Comparison of ENCODE assay signal across 8 cellular contexts in the genomic region with DNA sequence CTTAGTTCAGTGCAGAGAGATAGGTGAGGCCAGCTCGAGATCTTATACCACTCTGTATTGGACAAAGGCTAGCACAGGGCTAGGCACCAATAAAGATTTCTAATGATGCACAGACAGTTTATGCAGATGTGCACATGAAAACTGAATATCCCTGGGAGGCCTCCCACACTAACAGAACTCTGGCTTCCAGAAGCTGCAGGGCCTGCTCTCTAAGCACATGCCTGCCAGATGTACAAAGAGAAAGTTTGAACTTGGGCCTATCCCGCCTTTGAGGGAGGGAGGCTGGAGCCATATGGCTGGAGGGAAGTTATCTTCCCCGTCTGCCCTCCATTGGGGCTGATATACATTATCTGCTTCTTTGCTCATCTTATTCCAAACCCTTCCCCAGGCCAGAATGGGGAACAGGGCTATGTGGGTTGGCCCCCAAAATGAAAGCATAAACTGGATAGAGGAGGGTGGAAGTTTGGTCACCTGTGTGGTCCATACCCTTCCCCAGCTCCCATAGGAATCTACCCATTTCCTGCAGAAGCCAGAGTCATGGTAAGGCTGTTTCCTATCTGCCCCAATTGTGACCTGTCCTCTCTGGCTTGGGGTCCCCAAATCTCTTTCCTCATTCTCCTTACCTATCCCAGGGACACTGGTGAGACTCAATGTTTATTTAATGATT. TPM values are rescaled to one million over a fixed set of nuclear protein-coding genes. Genes with fewer than 3 reads are reported as not detected.
DNase-seq lines count a peak whose midpoint lies in the region; ATAC-seq and TF ChIP-seq lines count a peak whose summit lies in the region.

No MANE protein-coding gene starts in this region.

- H3K27ac ChIP-seq in 22Rv1 (peak overlapping the region; percentile 100), H9 (ENCODE audit: insufficient read length, low read depth, low read length) (no peak overlapping the region), mucosa of rectum (ENCODE audit: low read depth in 2 of 2, low read length in 2 of 2) (peak overlapping the region; percentile 95 to 97)

- H3K4me1 Mint-ChIP-seq in H9, result peaks cover 24 to 32% of the 10 kb centered on the region in 2 experiments

- H3K9ac ChIP-seq in H9 (ENCODE audit: extremely low read depth, insufficient read length, low read length) (no peak overlapping the region), mucosa of rectum (ENCODE audit: low read depth in 1 of 2, low read length in 2 of 2) (peak overlapping the region; percentile 9 to 84)

- TF ChIP-seq POLR2A in lower leg skin (IDR thresholded peaks at IDR 0.05), result no peak

- H4K91ac ChIP-seq in H9 (ENCODE audit: insufficient read length, low read depth, low read length), result no peak overlapping the region

- H3K4ac ChIP-seq in H9 (ENCODE audit: low read depth, low read length), result no peak overlapping the region

- H3K56ac ChIP-seq in H9 (ENCODE audit: insufficient read length, low read depth, low read length), result no peak overlapping the region

- H2BK120ac ChIP-seq in H9 (ENCODE audit: low read depth, low read length, poor library complexity, severe bottlenecking), result no peak overlapping the region

- H3T11ph ChIP-seq in H9 (ENCODE audit: low read length), result no peak overlapping the region

- ATAC-seq in omental fat pad (ENCODE audit: low FRiP score), result no peak

- TF ChIP-seq CTCF in 22Rv1 (IDR thresholded peaks at IDR 0.05), result no peak
- TF ChIP-seq CTCF in H9 (conservative IDR thresholded peaks at IDR 0.05), result no peak
- no peak for TF ChIP-seq CTCF in cardiac fibroblast (IDR thresholded peaks at IDR 0.05; ENCODE audit: low read depth, low read length)
- TF ChIP-seq CTCF in omental fat pad (IDR thresholded peaks at IDR 0.05), result no peak
- TF ChIP-seq CTCF in lower leg skin (IDR thresholded peaks at IDR 0.05), result no peak

- peaks cover 35% of the 10 kb centered on the region for H3K23me2 ChIP-seq in H9 (ENCODE audit: insufficient read length, low read depth, low read length, poor library complexity, severe bottlenecking)

- no peak overlapping the region for H2BK15ac ChIP-seq in H9 (ENCODE audit: low read depth, low read length)

- no peaks in the 10 kb centered on the region for H3K79me1 ChIP-seq in H9 (ENCODE audit: insufficient read depth, low read depth, low read length, poor library complexity, severe bottlenecking)

- peak overlapping the region; percentile 71 to 87 for H3K4me3 Mint-ChIP-seq in H9

- H4K20me1 ChIP-seq in H9 (ENCODE audit: control insufficient read depth, insufficient read depth, insufficient read length), result no peaks in the 10 kb centered on the region

- H3K27me3 ChIP-seq in H9 (ENCODE audit: insufficient read depth, low read length), result peaks cover 45% of the 10 kb centered on the region
- peaks cover 0 to 2% of the 10 kb centered on the region in 2 donors for H3K27me3 ChIP-seq in mucosa of rectum (ENCODE audit: control insufficient read depth in 2 of 2, insufficient read depth in 2 of 2, low read length in 2 of 2)

- H2AFZ ChIP-seq in H9 (ENCODE audit: low read length), result no peak overlapping the region

- WGBS in H9 (ENCODE audit: extremely low coverage, insufficient read length, low lambda C conversion rate), result no CpG with 5 or more reads among the region's 3 CpGs
- 53 to 55% methylated on average over 3 of the region's 3 CpGs for WGBS in lower leg skin, 2 donors

- H3K23ac ChIP-seq in H9 (ENCODE audit: insufficient read length, low read depth, low read length), result no peak overlapping the region

- no peak overlapping the region for H3K18ac ChIP-seq in H9 (ENCODE audit: insufficient read length, low read depth, low read length)

- peaks cover 65% of the 10 kb centered on the region for H3K27me3 Mint-ChIP-seq in H9 (ENCODE audit: low read depth)

- H2AK5ac ChIP-seq in H9 (ENCODE audit: insufficient read length, low read length), result no peak overlapping the region

- H3K36me3 ChIP-seq in mucosa of rectum (ENCODE audit: control insufficient read depth in 2 of 2, insufficient read depth in 2 of 2, low read length in 2 of 2), result no peaks in the 10 kb centered on the region

- H2BK20ac ChIP-seq in H9 (ENCODE audit: low read depth, low read length, poor library complexity, severe bottlenecking), result no peak overlapping the region

- H3K79me2 ChIP-seq in H9 (ENCODE audit: insufficient read depth, low read length), result no peaks in the 10 kb centered on the region

- in situ Hi-C loops in KBM-7 (cut with MboI; ENCODE audit: low pct_unique_long_range_greater_than_20kb, low sequenced_read_pairs), result no loop called here

- DNase-seq in H9 (no peak), cardiac fibroblast (ENCODE audit: low read depth in 2 of 2) (peak in 1 of 2 donors; percentile 50), NCI-H146 treated with DMSO at 0.1 percent for 48 hours (lab: John Stamatoyannopoulos, UW; ENCODE audit: unreplicated experiment) (no peak), KBM-7 (no peak), omental fat pad (ENCODE audit: low spot score) (no peak), lower leg skin (ENCODE audit: low spot score in 2 of 2) (no peak)

- peak overlapping the region; percentile 69 for H3K4me2 ChIP-seq in H9 (ENCODE audit: insufficient read depth, insufficient read length, low read length)

- H3K4me1 ChIP-seq in H9 (ENCODE audit: insufficient read depth, low read length), result no peaks in the 10 kb centered on the region; the same call in 1 of the 2 replicates
- peaks cover 60 to 61% of the 10 kb centered on the region in 2 donors for H3K4me1 ChIP-seq in mucosa of rectum (ENCODE audit: control insufficient read depth in 2 of 2, insufficient read depth in 2 of 2, low read length in 2 of 2)

- no peaks in the 10 kb centered on the region for H3K9me3 Mint-ChIP-seq in H9

- no peaks in the 10 kb centered on the region; a peak in 1 of 7 replicates for H3K36me3 Mint-ChIP-seq in H9 (ENCODE audit: insufficient read depth in 1 of 3, low read depth in 3 of 3)

- intact Hi-C loops in lower leg skin (cut with DNase I; ENCODE audit: low total_unique reads), result no loop called here

- no peak overlapping the region for H4K5ac ChIP-seq in H9 (ENCODE audit: insufficient read length, low read depth, low read length)

- no peak overlapping the region for H3K14ac ChIP-seq in H9 (ENCODE audit: insufficient read depth, low read length)

- no peak overlapping the region for H2BK12ac ChIP-seq in H9 (ENCODE audit: insufficient read length, low read depth, low read length)

- no peak overlapping the region; a peak in 1 of 7 replicates for H3K27ac Mint-ChIP-seq in H9

- peak overlapping the region; percentile 34 to 57 for H3K4me3 ChIP-seq in cardiac fibroblast (replicated peaks in 1 of 2; ENCODE audit: low read depth in 2 of 2, low read length in 2 of 2)
- peak overlapping the region; percentile 39 to 78 for H3K4me3 ChIP-seq in mucosa of rectum (ENCODE audit: low read length in 2 of 2)
- no peak overlapping the region for H3K4me3 ChIP-seq in lower leg skin (ENCODE audit: low read depth, poor library complexity, severe bottlenecking)

- H4K8ac ChIP-seq in H9 (replicated peaks; ENCODE audit: insufficient read length, low read depth, low read length), result no peak overlapping the region

- no peaks in the 10 kb centered on the region for H3K9me3 ChIP-seq in H9 (ENCODE audit: control insufficient read depth, low read depth, low read length)
- H3K9me3 ChIP-seq in mucosa of rectum (ENCODE audit: control insufficient read depth in 2 of 2, low read length in 2 of 2), result no peaks in the 10 kb centered on the region

- H2BK5ac ChIP-seq in H9 (ENCODE audit: insufficient read length, low read length), result no peak overlapping the region

RNA-seq across cellular contexts. Expression of a gene that starts 3.8 kb away (rescaled TPM):
- total RNA-seq in H9 (2021), result 2.9 and 3.6 TPM in 2 replicates
- total RNA-seq in omental fat pad, result 10 to 100 TPM in 1 of 4 donors, 1 to 10 TPM in 2, under 1 TPM in 1; 0.72 to 15.0 (median 1.6) TPM
- total RNA-seq in lower leg skin, result 1 to 10 TPM; 2.2 to 6.1 (median 2.7) TPM

RNA-seq across cellular contexts. Expression of a gene that starts 34.6 kb away (rescaled TPM):
- 2.8 and 3.4 TPM in 2 replicates for total RNA-seq in H9 (2021)
- total RNA-seq in omental fat pad, result 10 to 100 TPM; 54.8 to 97.3 (median 71.2) TPM
- total RNA-seq in lower leg skin, result 100 to 1,000 TPM in 1 of 4 donors, 10 to 100 TPM in 3; 55.5 to 127 (median 79.6) TPM

RNA-seq across cellular contexts. Expression of a gene that starts 34.7 kb away (rescaled TPM):
- total RNA-seq in H9 (2021) (1.7 and 2.0 TPM in 2 replicates), omental fat pad (1 to 10 TPM in 1 of 4 donors, under 1 TPM in 3; 0.12 to 3.3 (median 0.30) TPM), lower leg skin (1 to 10 TPM; 1.5 to 9.0 (median 3.5) TPM)

Comparison
In these comparisons a context has a peak if more than half of its experiments do, and no peak if none do; other contexts are left out.
1. RNA of a gene that starts 34.6 kb away (total RNA-seq): 55.5 to 127 TPM in lower leg skin and 54.8 to 97.3 TPM in omental fat pad; 2.8 to 3.4 TPM in H9; every median in the first group is over 10 times any median in the second.